Comparison of ENCODE assay signal across 8 cellular contexts in genomic region chr7:102404005-102404861, GRCh38. TPM values are rescaled to one million over a fixed set of nuclear protein-coding genes. Genes with fewer than 3 reads are reported as not detected.
A peak's percentile ranks its signal among the peaks of the same experiment; 100 is the strongest.
DNase-seq lines count a peak whose midpoint lies in the region; ATAC-seq and TF ChIP-seq lines count a peak whose summit lies in the region.

No MANE protein-coding gene starts in this region.

- H3K4me3 ChIP-seq in esophagus muscularis mucosa = no peak overlapping the region
- H3K4me3 ChIP-seq in neuronal stem cell (ENCODE audit: low read length in 2 of 2) = no peak overlapping the region

- ATAC-seq in GM19372 (IDR thresholded peaks at IDR 0.05; ENCODE audit: low read depth, unreplicated experiment) (peak; percentile 88), HG03280 (IDR thresholded peaks at IDR 0.05; ENCODE audit: unreplicated experiment) (peak; percentile 94), HG03469 (IDR thresholded peaks at IDR 0.05; ENCODE audit: unreplicated experiment) (no peak)

- H2BK15ac ChIP-seq in neuronal stem cell (ENCODE audit: low read length) = no peak overlapping the region

- no peak overlapping the region for H4K8ac ChIP-seq in neuronal stem cell (ENCODE audit: low read depth, low read length)

- no peak overlapping the region for H2BK120ac ChIP-seq in neuronal stem cell (ENCODE audit: low read depth, low read length)

- peaks cover 2% of the 10 kb centered on the region for H3K79me1 ChIP-seq in neuronal stem cell (ENCODE audit: low read depth, low read length)

- WGBS in esophagus muscularis mucosa = 81% methylated on average over 15 of the region's 15 CpGs
- WGBS in neuronal stem cell (ENCODE audit: extremely low coverage in 2 of 2, insufficient read length in 2 of 2, insufficient replicate concordance in 1 of 2), 2 donors = no CpG with 5 or more reads among the region's 15 CpGs

- no peak overlapping the region for H3K18ac ChIP-seq in neuronal stem cell (ENCODE audit: low read length)

- H3K27me3 ChIP-seq in esophagus muscularis mucosa = no peaks in the 10 kb centered on the region
- no peaks in the 10 kb centered on the region for H3K27me3 ChIP-seq in neuronal stem cell (ENCODE audit: control insufficient read depth in 3 of 3, insufficient read depth in 3 of 3, low read depth in 1 of 3, low read length in 3 of 3)

- no peak overlapping the region for H2AK5ac ChIP-seq in neuronal stem cell (ENCODE audit: low read depth, low read length)

- H2AFZ ChIP-seq in neuronal stem cell (ENCODE audit: low read length) = no peak overlapping the region

- H3K27ac ChIP-seq in esophagus muscularis mucosa (replicated peaks in 1 of 4) (no peak overlapping the region), neuronal stem cell (replicated peaks; ENCODE audit: low read length) (no peak overlapping the region)

- intact Hi-C loops in esophagus muscularis mucosa (cut with DNase I) = no loop called here

- no peak overlapping the region for H3K23ac ChIP-seq in neuronal stem cell (ENCODE audit: low read depth, low read length, poor library complexity)

- no peak overlapping the region for H2BK5ac ChIP-seq in neuronal stem cell (ENCODE audit: low read length)

- H3K36me3 ChIP-seq in esophagus muscularis mucosa (peaks cover 66 to 100% (median 97%) of the 10 kb centered on the region in 4 donors), neuronal stem cell (replicated peaks in 1 of 2; ENCODE audit: control insufficient read depth in 2 of 2, insufficient read depth in 2 of 2, low read length in 2 of 2) (peaks cover 42 to 97% of the 10 kb centered on the region in 2 donors)

- no peak overlapping the region for H4K91ac ChIP-seq in neuronal stem cell (ENCODE audit: low read depth, low read length, poor library complexity)

- H3K4me1 ChIP-seq in esophagus muscularis mucosa (no peaks in the 10 kb centered on the region), neuronal stem cell (ENCODE audit: control insufficient read depth in 2 of 2, insufficient read depth in 1 of 2, low read depth in 1 of 2, low read length in 2 of 2) (no peaks in the 10 kb centered on the region)

- TF ChIP-seq POLR2A in esophagus muscularis mucosa (IDR thresholded peaks at IDR 0.05; ENCODE audit: low read depth) = no peak

- H3K9ac ChIP-seq in neuronal stem cell (ENCODE audit: low read depth, low read length, poor library complexity) = no peak overlapping the region

- peak; percentile 59 for DNase-seq in DMS 273 treated with DMSO at 0.1 percent for 48 hours (lab: John Stamatoyannopoulos, UW)
- DNase-seq in NCI-H510A (lab: John Stamatoyannopoulos, UW) = peak; percentile 7
- DNase-seq in activated CD4-positive, alpha-beta T cell treated with anti-CD3 and anti-CD28 coated beads, Interleukin-2, amount 50 U/mL, for 1 hour = peak; percentile 31
- no peak for DNase-seq in esophagus muscularis mucosa (ENCODE audit: extremely low spot score)
- DNase-seq in neuronal stem cell (ENCODE audit: low spot score) = peak; percentile 23

- H3K4ac ChIP-seq in neuronal stem cell (ENCODE audit: low read length) = no peak overlapping the region

- TF ChIP-seq EP300 in esophagus muscularis mucosa (IDR thresholded peaks at IDR 0.05) = no peak

- no peak overlapping the region for H3K4me2 ChIP-seq in neuronal stem cell (ENCODE audit: insufficient read depth, low read length, poor library complexity, severe bottlenecking)

- H2BK12ac ChIP-seq in neuronal stem cell (ENCODE audit: low read length) = no peak overlapping the region

- H3K14ac ChIP-seq in neuronal stem cell (ENCODE audit: low read length) = no peak overlapping the region

- H3K9me3 ChIP-seq in esophagus muscularis mucosa (no peaks in the 10 kb centered on the region), neuronal stem cell (replicated peaks in 1 of 2; ENCODE audit: control insufficient read depth in 2 of 2, insufficient read depth in 1 of 2, low read depth in 1 of 2, low read length in 2 of 2) (peaks cover 3 to 10% of the 10 kb centered on the region in 2 donors)

- TF ChIP-seq CTCF in esophagus muscularis mucosa (IDR thresholded peaks at IDR 0.05) = peak in 2 of 3 experiments; percentile 45 to 63

RNA-seq across cellular contexts. Expression of gene PRKRIP1, which starts 8.1 kb away (rescaled TPM):
- total RNA-seq in esophagus muscularis mucosa = 10 to 100 TPM; 14.7 to 21.6 (median 19.2) TPM
- polyA plus RNA-seq in neuronal stem cell (2013, experiment 1 of 2) = 23.3 TPM
- polyA plus RNA-seq in neuronal stem cell (2013, experiment 2 of 2) = 21.4 TPM

RNA-seq across cellular contexts. Expression of gene ORAI2, which starts 29.1 kb away (rescaled TPM):
- 10 to 100 TPM in 3 of 4 donors, 1 to 10 TPM in 1; 6.2 to 16.0 (median 12.3) TPM for total RNA-seq in esophagus muscularis mucosa
- polyA plus RNA-seq in neuronal stem cell (2013, experiment 1 of 2) = 31.9 TPM
- polyA plus RNA-seq in neuronal stem cell (2013, experiment 2 of 2) = 32.2 TPM

RNA-seq across cellular contexts. Expression of gene SPDYE6, which starts 48.0 kb away (rescaled TPM):
- not detected for total RNA-seq in esophagus muscularis mucosa
- polyA plus RNA-seq in neuronal stem cell (2013, experiment 1 of 2) = not detected
- polyA plus RNA-seq in neuronal stem cell (2013, experiment 2 of 2) = not detected
